ENCODE assay signal across 14 cellular contexts in the genomic region with DNA sequence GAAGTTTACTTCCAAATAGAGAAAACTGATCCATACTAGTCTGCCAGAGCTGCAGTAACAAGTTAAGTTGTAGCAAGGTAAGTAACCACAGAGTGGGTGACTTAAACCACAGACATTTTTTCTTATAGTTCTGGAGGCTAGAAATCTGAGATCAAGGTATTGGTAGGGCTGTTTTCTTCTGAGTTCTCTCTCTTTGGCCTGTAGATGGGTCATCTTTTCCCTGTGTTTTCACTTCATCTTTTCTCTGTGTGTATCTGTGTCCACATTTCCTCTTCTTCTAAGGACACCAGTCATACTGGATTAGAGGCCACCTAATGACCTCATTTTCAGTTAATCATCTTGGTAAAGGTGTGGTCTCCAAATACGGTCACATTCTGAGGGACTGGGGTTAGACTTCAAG.
A peak's percentile ranks its signal among the peaks of the same experiment; 100 is the strongest.
DNase-seq lines count a peak whose midpoint lies in the region; ATAC-seq and TF ChIP-seq lines count a peak whose summit lies in the region.
"Had no signal": no experiment of that assay in that cellular context is flagged by ENCODE, and none has a peak within 500 bp of the region (broad histone marks: within the 10 kb centered on the region; RNA-seq: fewer than 3 reads in every experiment).

No MANE protein-coding gene starts in this region.

- in situ Hi-C loops in astrocyte of the spinal cord (cut with HindIII; ENCODE audit: low sequenced_read_pairs), result no loop called here

- no peaks in the 10 kb centered on the region for H4K20me1 ChIP-seq in KMS-11 (ENCODE audit: insufficient read depth)

- H3K36me3 ChIP-seq in KMS-11 (ENCODE audit: insufficient read depth), result no peaks in the 10 kb centered on the region
- H3K36me3 ChIP-seq in CD8-positive, alpha-beta memory T cell (ENCODE audit: insufficient read depth, low read length), result no peaks in the 10 kb centered on the region
- H3K36me3 ChIP-seq: BE2C had no signal

- H3K4me3 ChIP-seq in KMS-11 (IDR thresholded peaks at IDR 0.05; ENCODE audit: insufficient read depth, low read depth, low read length), result no peak overlapping the region
- no peak overlapping the region for H3K4me3 ChIP-seq in astrocyte of the spinal cord (ENCODE audit: low read depth, low read length)
- no peak overlapping the region for H3K4me3 ChIP-seq in CD8-positive, alpha-beta memory T cell (ENCODE audit: low read length)
- H3K4me3 ChIP-seq: SK-N-MC had no signal

- peaks cover 31% of the 10 kb centered on the region for H3K4me1 ChIP-seq in KMS-11 (ENCODE audit: low read depth, poor library complexity, severe bottlenecking)
- no peaks in the 10 kb centered on the region for H3K4me1 ChIP-seq in CD8-positive, alpha-beta memory T cell (ENCODE audit: insufficient read depth, low read length)
- H3K4me1 ChIP-seq: BE2C had no signal

- peak overlapping the region; percentile 7; the same call in 1 of the 2 replicates for H3K27ac ChIP-seq in KMS-11
- H3K27ac ChIP-seq in CD8-positive, alpha-beta memory T cell (ENCODE audit: low read depth, low read length), result no peak overlapping the region
- H3K27ac ChIP-seq: SK-N-MC had no signal

- H3K36me3 Mint-ChIP-seq in stimulated activated memory B cell treated with anti-CD40 and anti-IgM and Interleukin-4, amounts not matched to agents 10 μg/mL and 1 μg/mL and 100 μg/mL, for 72 hours, result no peaks in the 10 kb centered on the region
- no peaks in the 10 kb centered on the region for H3K36me3 Mint-ChIP-seq in CD8-positive, alpha-beta memory T cell
- H3K36me3 Mint-ChIP-seq in T-helper 2 cell treated with Interferon-gamma antibody and Interleukin-4, amounts not matched to agents 5 μg/mL and 100 μg/mL, for 36 hours (ENCODE audit: low read depth), result no peaks in the 10 kb centered on the region
- H3K36me3 Mint-ChIP-seq: CD4-positive, alpha-beta memory T cell had no signal

- no peaks in the 10 kb centered on the region for H3K27me3 ChIP-seq in KMS-11 (ENCODE audit: insufficient read depth, low read depth)
- H3K27me3 ChIP-seq in CD8-positive, alpha-beta memory T cell (ENCODE audit: insufficient read depth, low read length, poor library complexity, severe bottlenecking), result no peaks in the 10 kb centered on the region
- H3K27me3 ChIP-seq: BE2C had no signal

- no peak overlapping the region for H3K4me3 Mint-ChIP-seq in stimulated activated memory B cell treated with anti-CD40 and anti-IgM and Interleukin-4, amounts not matched to agents 10 μg/mL and 1 μg/mL and 100 μg/mL, for 72 hours
- H3K4me3 Mint-ChIP-seq in CD8-positive, alpha-beta memory T cell, result no peak overlapping the region
- no peak overlapping the region for H3K4me3 Mint-ChIP-seq in T-helper 2 cell treated with Interferon-gamma antibody and Interleukin-4, amounts not matched to agents 5 μg/mL and 100 μg/mL, for 36 hours
- H3K4me3 Mint-ChIP-seq: CD4-positive, alpha-beta memory T cell had no signal

- H3K9ac ChIP-seq in KMS-11, result no peak overlapping the region

- no peaks in the 10 kb centered on the region for H3K79me2 ChIP-seq in KMS-11 (ENCODE audit: insufficient read depth, low read depth)

- peaks cover 2% of the 10 kb centered on the region for H3K9me3 Mint-ChIP-seq in stimulated activated memory B cell treated with anti-CD40 and anti-IgM and Interleukin-4, amounts not matched to agents 10 μg/mL and 1 μg/mL and 100 μg/mL, for 72 hours
- no peaks in the 10 kb centered on the region for H3K9me3 Mint-ChIP-seq in CD8-positive, alpha-beta memory T cell
- no peaks in the 10 kb centered on the region for H3K9me3 Mint-ChIP-seq in T-helper 2 cell treated with Interferon-gamma antibody and Interleukin-4, amounts not matched to agents 5 μg/mL and 100 μg/mL, for 36 hours

- H3K27ac Mint-ChIP-seq in stimulated activated memory B cell treated with anti-CD40 and anti-IgM and Interleukin-4, amounts not matched to agents 10 μg/mL and 1 μg/mL and 100 μg/mL, for 72 hours, result no peak overlapping the region
- no peak overlapping the region for H3K27ac Mint-ChIP-seq in CD8-positive, alpha-beta memory T cell
- H3K27ac Mint-ChIP-seq in T-helper 2 cell treated with Interferon-gamma antibody and Interleukin-4, amounts not matched to agents 5 μg/mL and 100 μg/mL, for 36 hours, result no peak overlapping the region
- H3K27ac Mint-ChIP-seq: CD4-positive, alpha-beta memory T cell had no signal

- no peak for TF ChIP-seq CTCF in KMS-11 (conservative IDR thresholded peaks at IDR 0.05; ENCODE audit: low read depth, low read length)
- no peak for TF ChIP-seq CTCF in astrocyte of the spinal cord (IDR thresholded peaks at IDR 0.05; ENCODE audit: low read depth, low read length)

- no peaks in the 10 kb centered on the region for H3K4me1 Mint-ChIP-seq in stimulated activated memory B cell treated with anti-CD40 and anti-IgM and Interleukin-4, amounts not matched to agents 10 μg/mL and 1 μg/mL and 100 μg/mL, for 72 hours
- no peaks in the 10 kb centered on the region for H3K4me1 Mint-ChIP-seq in CD8-positive, alpha-beta memory T cell
- H3K4me1 Mint-ChIP-seq in T-helper 2 cell treated with Interferon-gamma antibody and Interleukin-4, amounts not matched to agents 5 μg/mL and 100 μg/mL, for 36 hours (ENCODE audit: low read depth), result no peaks in the 10 kb centered on the region
- H3K4me1 Mint-ChIP-seq: CD4-positive, alpha-beta memory T cell had no signal

- POLR2A ChIA-PET in CD8-positive, alpha-beta memory T cell (lab: Charles Lee), result no interaction called here

- H3K9me3 ChIP-seq in CD8-positive, alpha-beta memory T cell (ENCODE audit: low read length), result no peaks in the 10 kb centered on the region
- H3K9me3 ChIP-seq: BE2C had no signal

- peak; percentile 4 for DNase-seq in astrocyte of the spinal cord (ENCODE audit: low read depth, low spot score)
- DNase-seq in CD8-positive, alpha-beta memory T cell, result no peak
- DNase-seq in activated T-cell treated with anti-CD3 and anti-CD28 coated beads, Interleukin-2, amount 50 U/mL, for 48 hours, result no peak
- no peak for DNase-seq in T-helper 2 cell treated with Interferon-gamma antibody and Interleukin-4, amounts not matched to agents 5 μg/mL and 100 μg/mL, for 36 hours (ENCODE audit: low spot score)
- DNase-seq: BE2C; CD4-positive, alpha-beta memory T cell; H7; NCI-H1436 treated with DMSO at 0.1 percent for 48 hours; NCI-H2227 treated with DMSO at 0.1 percent for 48 hours had no signal

- peak; percentile 50 for ATAC-seq in GM19351 (IDR thresholded peaks at IDR 0.05; ENCODE audit: unreplicated experiment)
- ATAC-seq in stimulated activated memory B cell treated with anti-CD40 and anti-IgM and Interleukin-4, amounts not matched to agents 10 μg/mL and 1 μg/mL and 100 μg/mL, for 72 hours, result peak; percentile 35
- ATAC-seq: Right ventricle myocardium inferior had no signal

- CTCF ChIA-PET in CD8-positive, alpha-beta memory T cell (lab: Charles Lee), result no interaction called here

- H3K27me3 Mint-ChIP-seq in stimulated activated memory B cell treated with anti-CD40 and anti-IgM and Interleukin-4, amounts not matched to agents 10 μg/mL and 1 μg/mL and 100 μg/mL, for 72 hours, result peaks cover 21% of the 10 kb centered on the region
- peaks cover 9 to 33% of the 10 kb centered on the region in 2 donors for H3K27me3 Mint-ChIP-seq in CD8-positive, alpha-beta memory T cell
- peaks cover 4% of the 10 kb centered on the region for H3K27me3 Mint-ChIP-seq in T-helper 2 cell treated with Interferon-gamma antibody and Interleukin-4, amounts not matched to agents 5 μg/mL and 100 μg/mL, for 36 hours (ENCODE audit: low read depth)

- no peak overlapping the region for H2AFZ ChIP-seq in KMS-11 (ENCODE audit: low read depth)

- H3K4me2 ChIP-seq in KMS-11, result peak overlapping the region; percentile 27
